2 cellular contexts compared by ENCODE assay signal in genomic region chr6:159035891-159036290, GRCh38.
TF ChIP-seq lines count a peak whose summit lies in the region.

No MANE protein-coding gene starts in this region.

TF ChIP-seq in GM23338, 12 proteins besides CTCF, POLR2A, EP300 and RAD21:
- TF ChIP-seq CREB1 (CRISPR knock-in tag; IDR thresholded peaks at IDR 0.05; ENCODE audit: low read depth) (no peak), NANOG (IDR thresholded peaks at IDR 0.05; ENCODE audit: borderline replicate concordance) (no peak), ZNF331 (CRISPR knock-in tag; IDR thresholded peaks at IDR 0.05; ENCODE audit: low read depth) (no peak), EZH2phosphoT487 (IDR thresholded peaks at IDR 0.05; ENCODE audit: unreplicated experiment) (no peak), EZH2 (IDR thresholded peaks at IDR 0.05; ENCODE audit: low read depth, unreplicated experiment) (no peak), ZNF462 (CRISPR knock-in tag; IDR thresholded peaks at IDR 0.05) (no peak), REST (IDR thresholded peaks at IDR 0.05; ENCODE audit: unreplicated experiment) (no peak), STAT1 (IDR thresholded peaks at IDR 0.05; ENCODE audit: unreplicated experiment) (no peak), ETS1 (IDR thresholded peaks at IDR 0.05) (no peak), JUNB (IDR thresholded peaks at IDR 0.05; ENCODE audit: unreplicated experiment) (no peak), POLR2AphosphoS5 (IDR thresholded peaks at IDR 0.05; ENCODE audit: low read depth) (no peak), ZNF114 (CRISPR knock-in tag; IDR thresholded peaks at IDR 0.05) (no peak)

TF ChIP-seq in K562, 482 proteins besides CTCF, POLR2A, EP300 and RAD21:
- TF ChIP-seq ZNF121 (CRISPR knock-in tag; conservative IDR thresholded peaks at IDR 0.05): no peak
- TF ChIP-seq TAF15 (IDR thresholded peaks at IDR 0.05; ENCODE audit: low read depth, low read length): no peak
- TF ChIP-seq MCM5 (IDR thresholded peaks at IDR 0.05; ENCODE audit: low read depth): no peak
- TF ChIP-seq LCOR (CRISPR knock-in tag; IDR thresholded peaks at IDR 0.05): no peak
- TF ChIP-seq E2F6 (IDR thresholded peaks at IDR 0.05; ENCODE audit: borderline replicate concordance in 1 of 2, extremely low read depth in 1 of 2, insufficient read depth in 1 of 2, insufficient read length in 1 of 2, low read depth in 1 of 2, low read length in 1 of 2, poor library complexity in 1 of 2, severe bottlenecking in 1 of 2): no peak
- no peak for TF ChIP-seq CREB5 (CRISPR knock-in tag; IDR thresholded peaks at IDR 0.05)
- TF ChIP-seq SMARCB1 (IDR thresholded peaks at IDR 0.05; ENCODE audit: insufficient read length, low read depth): no peak
- no peak for TF ChIP-seq SNRNP70 (optimal IDR thresholded peaks at IDR 0.05; ENCODE audit: low read depth, low read length)
